In the genomic region with DNA sequence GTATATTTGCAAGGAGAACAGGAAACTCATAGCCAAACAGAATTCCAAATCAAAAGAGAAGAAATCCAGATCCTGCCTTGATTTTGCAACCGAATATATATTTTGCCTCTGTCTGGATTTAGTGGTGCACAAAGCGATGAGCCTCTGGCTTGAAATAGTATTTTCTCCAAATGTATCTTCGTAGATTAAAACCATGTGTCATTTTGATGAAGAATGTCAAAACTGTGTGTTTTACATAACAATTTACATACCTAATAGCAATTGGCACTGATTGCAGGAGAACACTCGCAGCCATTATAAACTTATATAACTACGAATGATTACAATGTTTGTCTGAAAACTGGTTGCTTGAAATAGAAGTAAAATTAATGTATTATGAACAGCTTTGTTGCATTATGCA, we compare ENCODE assay signal across 12 cellular contexts.
DNase-seq lines count a peak whose midpoint lies in the region; ATAC-seq and TF ChIP-seq lines count a peak whose summit lies in the region.
"Had no signal": no experiment of that assay in that cellular context is flagged by ENCODE, and none has a peak within 500 bp of the region (broad histone marks: within the 10 kb centered on the region; RNA-seq: fewer than 3 reads in every experiment).

No MANE protein-coding gene starts in this region.

- intact Hi-C loops in spleen (cut with DNase I; ENCODE audit: low total_unique reads): no loop called here

- 71% methylated on average over 5 of the region's 5 CpGs for WGBS in hepatocyte (ENCODE audit: low lambda C conversion rate, missing lambda C conversion rate)
- 79 to 90% (median 84%) methylated on average over 5 of the region's 5 CpGs for WGBS in spleen, 5 donors

- H3K9ac ChIP-seq in BLaER1 treated with 17β-estradiol and CSF1 and Interleukin-3, amounts not matched to agents 10 nM and 100 nM: peak overlapping the region in 1 of 11 experiments; percentile 18; a peak in 1 of 22 replicates

- H4K20me1 ChIP-seq in BLaER1 treated with 17β-estradiol and CSF1 and Interleukin-3, amounts not matched to agents 10 nM and 100 nM: peaks cover 0 to 91% (median 0%) of the 10 kb centered on the region in 11 experiments; a peak in 3 of 22 replicates
- H4K20me1 ChIP-seq in hepatocyte (ENCODE audit: insufficient read depth, poor library complexity, severe bottlenecking): peaks cover 3% of the 10 kb centered on the region

- ATAC-seq in SK-N-SH treated with all-trans-retinoic acid at 6 μM for 48 hours: peak; percentile 45

- H3K79me2 ChIP-seq in hepatocyte: peaks cover 84% of the 10 kb centered on the region

- DNase-seq in hepatocyte (ENCODE audit: low spot score) (no peak), spleen (no peak), NCI-H69 (lab: John Stamatoyannopoulos, UW) (no peak), NCI-H2029 (lab: John Stamatoyannopoulos, UW) (no peak), SHP77 treated with DMSO at 0.1 percent for 48 hours (lab: John Stamatoyannopoulos, UW) (no peak), NCI-H1436 (lab: John Stamatoyannopoulos, UW) (no peak)
- DNase-seq: HCEC 1CT, NCI-H2029 treated with DMSO at 0.1 percent for 48 hours, pancreas, T-helper 9 cell had no signal

- peak overlapping the region; percentile 25 to 91 (median 68); a peak in 20 of 22 replicates for H3K4me2 ChIP-seq in BLaER1 treated with 17β-estradiol and CSF1 and Interleukin-3, amounts not matched to agents 10 nM and 100 nM
- peak overlapping the region; percentile 9 for H3K4me2 ChIP-seq in hepatocyte

- no peaks in the 10 kb centered on the region for H3K9me2 ChIP-seq in hepatocyte (replicated peaks; ENCODE audit: insufficient read depth)

- H3K36me3 ChIP-seq in BLaER1 treated with 17β-estradiol and CSF1 and Interleukin-3, amounts not matched to agents 10 nM and 100 nM: peaks cover 95 to 100% (median 97%) of the 10 kb centered on the region in 11 experiments
- H3K36me3 ChIP-seq in hepatocyte (replicated peaks; ENCODE audit: insufficient read depth, low read depth): peaks cover 6% of the 10 kb centered on the region
- H3K36me3 ChIP-seq in spleen: peaks cover 0 to 61% (median 14%) of the 10 kb centered on the region in 6 donors

- no peak overlapping the region for H3K4me3 ChIP-seq in BLaER1 treated with 17β-estradiol and CSF1 and Interleukin-3, amounts not matched to agents 10 nM and 100 nM
- H3K4me3 ChIP-seq in hepatocyte (no peak overlapping the region), spleen (peak overlapping the region in 1 of 8 donors; percentile 7)
- H3K4me3 ChIP-seq: pancreas had no signal

- peaks cover 0 to 15% (median 6%) of the 10 kb centered on the region in 11 experiments; a peak in 12 of 22 replicates for H3K9me3 ChIP-seq in BLaER1 treated with 17β-estradiol and CSF1 and Interleukin-3, amounts not matched to agents 10 nM and 100 nM (replicated peaks in 1 of 11)
- H3K9me3 ChIP-seq in hepatocyte (ENCODE audit: low read depth) (no peaks in the 10 kb centered on the region), spleen (no peaks in the 10 kb centered on the region)
- H3K9me3 ChIP-seq: pancreas had no signal

- peaks cover 67 to 94% (median 79%) of the 10 kb centered on the region in 10 experiments for H3K4me1 ChIP-seq in BLaER1 treated with 17β-estradiol and CSF1 and Interleukin-3, amounts not matched to agents 10 nM and 100 nM
- H3K4me1 ChIP-seq in hepatocyte (ENCODE audit: insufficient read depth) (peaks cover 61% of the 10 kb centered on the region), spleen (peaks cover 41 to 93% (median 76%) of the 10 kb centered on the region in 6 donors)

- H3K27ac ChIP-seq in BLaER1 treated with 17β-estradiol and CSF1 and Interleukin-3, amounts not matched to agents 10 nM and 100 nM: peak overlapping the region in 10 of 11 experiments; percentile 30 to 92 (median 62); a peak in 18 of 22 replicates
- H3K27ac ChIP-seq in hepatocyte (peak overlapping the region; percentile 68), spleen (peak overlapping the region; percentile 2 to 90 (median 84))

- TF ChIP-seq CTCF in hepatocyte (IDR thresholded peaks at IDR 0.05; ENCODE audit: poor library complexity): no peak
- no peak for TF ChIP-seq CTCF in spleen (IDR thresholded peaks at IDR 0.05 in 8 of 11, conservative IDR thresholded peaks at IDR 0.05 in 3 of 11)

- no peaks in the 10 kb centered on the region for H3K27me3 ChIP-seq in BLaER1 treated with 17β-estradiol and CSF1 and Interleukin-3, amounts not matched to agents 10 nM and 100 nM
- H3K27me3 ChIP-seq in hepatocyte: no peaks in the 10 kb centered on the region
- H3K27me3 ChIP-seq in spleen (replicated peaks in 1 of 7): no peaks in the 10 kb centered on the region
- H3K27me3 ChIP-seq: pancreas had no signal

- H2AFZ ChIP-seq in hepatocyte: no peak overlapping the region

- TF ChIP-seq POLR2A in spleen (IDR thresholded peaks at IDR 0.05): no peak

TF ChIP-seq in SK-N-SH treated with all-trans-retinoic acid at 6 μM for 48 hours, 23 proteins besides CTCF, POLR2A, EP300 and RAD21:
- TF ChIP-seq BACH2 (CRISPR knock-in tag; IDR thresholded peaks at IDR 0.05; ENCODE audit: borderline replicate concordance) (no peak), TCF4 (CRISPR knock-in tag; IDR thresholded peaks at IDR 0.05; ENCODE audit: borderline replicate concordance) (peak; percentile 46; the same call in 1 of the 2 replicates)
TF ChIP-seq in SK-N-SH treated with all-trans-retinoic acid at 6 μM for 48 hours: peak in this region for 1.
